ENCODE assay signal across 15 cellular contexts in the genomic region with DNA sequence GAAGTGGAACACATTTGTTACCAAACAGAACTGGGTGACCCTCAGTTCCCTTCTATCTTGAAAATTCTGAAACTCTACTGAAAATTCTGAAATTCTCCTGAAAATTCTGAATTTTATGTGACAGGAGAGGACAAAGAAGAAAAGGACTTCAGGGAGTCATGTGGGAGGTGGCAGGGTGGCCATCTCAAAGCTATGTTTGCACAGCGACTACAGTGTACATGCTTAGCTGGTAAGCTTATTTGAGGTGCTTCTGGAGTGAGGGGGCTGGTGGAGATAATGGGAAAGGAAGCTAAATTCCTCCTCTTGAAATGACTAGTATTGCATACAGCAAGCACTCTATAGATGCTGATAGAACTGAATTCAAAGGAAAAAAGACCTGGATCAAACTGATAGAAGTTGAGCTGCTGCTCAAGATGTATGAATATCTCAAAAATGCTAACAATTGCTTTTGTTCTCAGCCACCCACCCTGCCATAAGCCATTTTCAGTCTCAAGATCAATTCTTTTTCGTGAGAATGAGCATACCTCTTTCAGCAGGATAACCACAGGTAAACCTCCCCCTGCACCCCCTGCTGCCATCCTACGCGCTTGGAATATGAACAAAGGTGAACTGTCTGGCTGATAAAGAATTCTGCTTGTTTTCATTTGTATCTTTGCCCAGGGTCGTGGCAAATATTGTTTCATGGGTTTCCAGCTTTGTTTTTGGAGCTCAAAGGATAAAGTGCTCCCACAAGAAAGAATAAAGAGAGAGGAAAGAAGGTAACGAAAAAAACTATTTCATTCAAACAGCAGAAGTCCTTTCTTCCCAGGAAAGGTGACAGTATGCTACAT.
"Had no signal": no experiment of that assay in that cellular context is flagged by ENCODE, and none has a peak within 500 bp of the region (broad histone marks: within the 10 kb centered on the region; RNA-seq: fewer than 3 reads in every experiment).

No MANE protein-coding gene starts in this region.

- H3K4me1 ChIP-seq: ascending aorta, tibial artery, uterus had no signal

- H3K9me3 ChIP-seq: ascending aorta, heart left ventricle, tibial artery, uterus had no signal

- H3K4me3 ChIP-seq: ascending aorta, heart left ventricle, lung, tibial artery, uterus had no signal

- H3K36me3 Mint-ChIP-seq: naive B cell; stimulated activated memory B cell treated with anti-CD40 and anti-IgM and Interleukin-4, amounts not matched to agents 10 μg/mL and 1 μg/mL and 100 μg/mL, for 72 hours had no signal

- H3K9me3 Mint-ChIP-seq: endodermal cell; naive B cell; stimulated activated memory B cell treated with anti-CD40 and anti-IgM and Interleukin-4, amounts not matched to agents 10 μg/mL and 1 μg/mL and 100 μg/mL, for 72 hours had no signal

- DNase-seq: activated CD4-positive, alpha-beta T cell treated with anti-CD3 and anti-CD28 coated beads, Interleukin-2, amount 50 U/mL, for 48 hours; activated T-cell treated with anti-CD3 and anti-CD28 coated beads, Interleukin-2, amount 50 U/mL, for 48 hours; dermis blood vessel endothelial cell; endodermal cell; heart left ventricle; left colon; naive B cell; posterior cingulate gyrus; stimulated activated CD4-positive, alpha-beta T cell treated with anti-CD3 and anti-CD28 coated beads, Interleukin-2, amount 100 ng/mL, for 48 hours; tibial artery; uterus; WERI-Rb-1 had no signal

- H3K27me3 ChIP-seq: ascending aorta, heart left ventricle, tibial artery, uterus had no signal

- H3K4me3 Mint-ChIP-seq: endodermal cell; naive B cell; stimulated activated memory B cell treated with anti-CD40 and anti-IgM and Interleukin-4, amounts not matched to agents 10 μg/mL and 1 μg/mL and 100 μg/mL, for 72 hours had no signal

- ATAC-seq: heart left ventricle; left colon; stimulated activated memory B cell treated with anti-CD40 and anti-IgM and Interleukin-4, amounts not matched to agents 10 μg/mL and 1 μg/mL and 100 μg/mL, for 72 hours had no signal

- H3K36me3 ChIP-seq: ascending aorta, heart left ventricle, tibial artery, uterus, WERI-Rb-1 had no signal

- H3K27me3 Mint-ChIP-seq: stimulated activated memory B cell treated with anti-CD40 and anti-IgM and Interleukin-4, amounts not matched to agents 10 μg/mL and 1 μg/mL and 100 μg/mL, for 72 hours had no signal

- H3K27ac ChIP-seq: ascending aorta, heart left ventricle, tibial artery, uterus, WERI-Rb-1 had no signal

- H3K27ac Mint-ChIP-seq: endodermal cell; stimulated activated memory B cell treated with anti-CD40 and anti-IgM and Interleukin-4, amounts not matched to agents 10 μg/mL and 1 μg/mL and 100 μg/mL, for 72 hours had no signal
